ENCODE assay signal across 1 cellular context in genomic region chr11:111735262-111736116, GRCh38.
TF ChIP-seq lines count a peak whose summit lies in the region.

No MANE protein-coding gene starts in this region.

TF ChIP-seq in HEK293, 187 proteins besides CTCF, POLR2A, EP300 and RAD21 (continued from another document and continues in another):
- TF ChIP-seq, protein P1, sequence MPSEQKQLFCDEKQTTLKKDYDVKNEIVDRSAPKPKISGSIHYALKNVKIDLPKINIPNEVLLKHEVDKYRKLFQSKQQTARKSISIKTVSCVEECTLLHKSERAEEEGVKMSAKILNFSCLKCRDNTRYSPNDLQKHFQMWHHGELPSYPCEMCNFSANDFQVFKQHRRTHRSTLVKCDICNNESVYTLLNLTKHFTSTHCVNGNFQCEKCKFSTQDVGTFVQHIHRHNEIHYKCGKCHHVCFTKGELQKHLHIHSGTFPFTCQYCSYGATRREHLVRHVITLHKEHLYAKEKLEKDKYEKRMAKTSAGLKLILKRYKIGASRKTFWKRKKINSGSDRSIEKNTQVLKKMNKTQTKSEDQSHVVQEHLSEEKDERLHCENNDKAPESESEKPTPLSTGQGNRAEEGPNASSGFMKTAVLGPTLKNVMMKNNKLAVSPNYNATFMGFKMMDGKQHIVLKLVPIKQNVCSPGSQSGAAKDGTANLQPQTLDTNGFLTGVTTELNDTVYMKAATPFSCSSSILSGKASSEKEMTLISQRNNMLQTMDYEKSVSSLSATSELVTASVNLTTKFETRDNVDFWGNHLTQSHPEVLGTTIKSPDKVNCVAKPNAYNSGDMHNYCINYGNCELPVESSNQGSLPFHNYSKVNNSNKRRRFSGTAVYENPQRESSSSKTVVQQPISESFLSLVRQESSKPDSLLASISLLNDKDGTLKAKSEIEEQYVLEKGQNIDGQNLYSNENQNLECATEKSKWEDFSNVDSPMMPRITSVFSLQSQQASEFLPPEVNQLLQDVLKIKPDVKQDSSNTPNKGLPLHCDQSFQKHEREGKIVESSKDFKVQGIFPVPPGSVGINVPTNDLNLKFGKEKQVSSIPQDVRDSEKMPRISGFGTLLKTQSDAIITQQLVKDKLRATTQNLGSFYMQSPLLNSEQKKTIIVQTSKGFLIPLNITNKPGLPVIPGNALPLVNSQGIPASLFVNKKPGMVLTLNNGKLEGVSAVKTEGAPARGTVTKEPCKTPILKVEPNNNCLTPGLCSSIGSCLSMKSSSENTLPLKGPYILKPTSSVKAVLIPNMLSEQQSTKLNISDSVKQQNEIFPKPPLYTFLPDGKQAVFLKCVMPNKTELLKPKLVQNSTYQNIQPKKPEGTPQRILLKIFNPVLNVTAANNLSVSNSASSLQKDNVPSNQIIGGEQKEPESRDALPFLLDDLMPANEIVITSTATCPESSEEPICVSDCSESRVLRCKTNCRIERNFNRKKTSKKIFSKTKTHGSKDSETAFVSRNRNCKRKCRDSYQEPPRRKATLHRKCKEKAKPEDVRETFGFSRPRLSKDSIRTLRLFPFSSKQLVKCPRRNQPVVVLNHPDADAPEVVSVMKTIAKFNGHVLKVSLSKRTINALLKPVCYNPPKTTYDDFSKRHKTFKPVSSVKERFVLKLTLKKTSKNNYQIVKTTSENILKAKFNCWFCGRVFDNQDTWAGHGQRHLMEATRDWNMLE (tag by site-specific recombination; conservative IDR thresholded peaks at IDR 0.05; ENCODE audit: low read depth), result no peak
- TF ChIP-seq ZNF76 (tag by site-specific recombination; IDR thresholded peaks at IDR 0.05; ENCODE audit: borderline replicate concordance, low read depth) (no peak; the same call in 1 of the 2 replicates), RBAK (tag by site-specific recombination; IDR thresholded peaks at IDR 0.05) (no peak), ZBTB21 (tag by site-specific recombination; IDR thresholded peaks at IDR 0.05) (0 out of 2 replicates have a peak, but pooled peaks have one; percentile 19), ZNF133 (tag by site-specific recombination; IDR thresholded peaks at IDR 0.05) (no peak), PRDM6 (tag by site-specific recombination; IDR thresholded peaks at IDR 0.05) (no peak), ZNF140 (tag by site-specific recombination; IDR thresholded peaks at IDR 0.05) (no peak), ZNF23 (tag by site-specific recombination; IDR thresholded peaks at IDR 0.05; ENCODE audit: borderline replicate concordance) (no peak), GLIS2 (tag by site-specific recombination; IDR thresholded peaks at IDR 0.05) (peak; percentile 64), ZNF621 (tag by site-specific recombination; IDR thresholded peaks at IDR 0.05) (no peak), ZSCAN5A (tag by site-specific recombination; IDR thresholded peaks at IDR 0.05) (0 out of 2 replicates have a peak, but pooled peaks have one; percentile 52), ZNF600 (tag by site-specific recombination; IDR thresholded peaks at IDR 0.05) (0 out of 2 replicates have a peak, but pooled peaks have one; percentile 20), ELK4 (IDR thresholded peaks at IDR 0.05; ENCODE audit: borderline replicate concordance, low read depth, low read length) (no peak), MEIS1 (CRISPR knock-in tag; IDR thresholded peaks at IDR 0.05; ENCODE audit: borderline replicate concordance) (no peak), SP2 (tag by site-specific recombination; IDR thresholded peaks at IDR 0.05) (0 out of 2 replicates have a peak, but pooled peaks have one; percentile 11), GFI1B (tag by site-specific recombination; IDR thresholded peaks at IDR 0.05) (no peak), ZNF701 (tag by site-specific recombination; IDR thresholded peaks at IDR 0.05) (no peak), ZNF48 (tag by site-specific recombination; IDR thresholded peaks at IDR 0.05) (no peak), ZNF37A (tag by site-specific recombination; IDR thresholded peaks at IDR 0.05) (no peak), ZNF146 (tag by site-specific recombination; IDR thresholded peaks at IDR 0.05) (no peak), ZNF529 (tag by site-specific recombination; IDR thresholded peaks at IDR 0.05; ENCODE audit: insufficient replicate concordance) (no peak), ZNF843 (tag by site-specific recombination; IDR thresholded peaks at IDR 0.05) (peak; percentile 53; the same call in 1 of the 2 replicates), WT1 (tag by site-specific recombination; IDR thresholded peaks at IDR 0.05) (0 out of 2 replicates have a peak, but pooled peaks have one; percentile 18), ZBTB11 (tag by site-specific recombination; conservative IDR thresholded peaks at IDR 0.05; ENCODE audit: low read depth) (no peak), ZFP3 (tag by site-specific recombination; IDR thresholded peaks at IDR 0.05; ENCODE audit: low read depth) (no peak), PRDM4 (tag by site-specific recombination; IDR thresholded peaks at IDR 0.05) (no peak), TCF7L2 (IDR thresholded peaks at IDR 0.05; ENCODE audit: borderline replicate concordance, low read depth, low read length) (no peak), ZNF350 (tag by site-specific recombination; IDR thresholded peaks at IDR 0.05) (no peak), ZNF362 (tag by site-specific recombination; IDR thresholded peaks at IDR 0.05) (no peak), REPIN1 (tag by site-specific recombination; IDR thresholded peaks at IDR 0.05; ENCODE audit: low read depth) (no peak), ZEB2 (tag by site-specific recombination; IDR thresholded peaks at IDR 0.05) (no peak; the same call in 1 of the 2 replicates), PRDM1 (tag by site-specific recombination; IDR thresholded peaks at IDR 0.05) (no peak; the same call in none of the 2 replicates), ZBTB48 (tag by site-specific recombination; IDR thresholded peaks at IDR 0.05) (peak; percentile 99), ZNF10 (tag by site-specific recombination; IDR thresholded peaks at IDR 0.05) (0 out of 2 replicates have a peak, but pooled peaks have one; percentile 8), BCL6B (tag by site-specific recombination; IDR thresholded peaks at IDR 0.05) (no peak), ZSCAN4 (tag by site-specific recombination; IDR thresholded peaks at IDR 0.05) (no peak), ZFP41 (tag by site-specific recombination; IDR thresholded peaks at IDR 0.05; ENCODE audit: borderline replicate concordance) (no peak)
- TF ChIP-seq, protein P2, sequence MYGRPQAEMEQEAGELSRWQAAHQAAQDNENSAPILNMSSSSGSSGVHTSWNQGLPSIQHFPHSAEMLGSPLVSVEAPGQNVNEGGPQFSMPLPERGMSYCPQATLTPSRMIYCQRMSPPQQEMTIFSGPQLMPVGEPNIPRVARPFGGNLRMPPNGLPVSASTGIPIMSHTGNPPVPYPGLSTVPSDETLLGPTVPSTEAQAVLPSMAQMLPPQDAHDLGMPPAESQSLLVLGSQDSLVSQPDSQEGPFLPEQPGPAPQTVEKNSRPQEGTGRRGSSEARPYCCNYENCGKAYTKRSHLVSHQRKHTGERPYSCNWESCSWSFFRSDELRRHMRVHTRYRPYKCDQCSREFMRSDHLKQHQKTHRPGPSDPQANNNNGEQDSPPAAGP (tag by site-specific recombination; IDR thresholded peaks at IDR 0.05), result peak; percentile 34; the same call in 1 of the 2 replicates
- TF ChIP-seq, protein P3, sequence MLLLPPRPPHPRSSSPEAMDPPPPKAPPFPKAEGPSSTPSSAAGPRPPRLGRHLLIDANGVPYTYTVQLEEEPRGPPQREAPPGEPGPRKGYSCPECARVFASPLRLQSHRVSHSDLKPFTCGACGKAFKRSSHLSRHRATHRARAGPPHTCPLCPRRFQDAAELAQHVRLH (tag by site-specific recombination; IDR thresholded peaks at IDR 0.05), result no peak
